Comparison of ENCODE assay signal across 32 cellular contexts in genomic region chr5:91495699-91496098, GRCh38.
"Had no signal": no experiment of that assay in that cellular context is flagged by ENCODE, and none has a peak within 500 bp of the region (broad histone marks: within the 10 kb centered on the region; RNA-seq: fewer than 3 reads in every experiment).

No MANE protein-coding gene starts in this region.

- H3K27me3 ChIP-seq: brain microvascular endothelial cell, Peyer's patch had no signal

- DNase-seq: activated CD4-positive, alpha-beta memory T cell treated with anti-CD3 and anti-CD28 coated beads for 36 hours; activated CD4-positive, alpha-beta T cell treated with anti-CD3 and anti-CD28 coated beads for 4 hours; activated CD4-positive, alpha-beta T cell treated with anti-CD3 and anti-CD28 coated beads, Interleukin-2, amount 50 U/mL, for 1 hour; activated CD8-positive, alpha-beta memory T cell treated with anti-CD3 and anti-CD28 coated beads, Interleukin-2, amount 50 U/mL, for 4 hours; activated effector memory CD4-positive, alpha-beta T cell treated with anti-CD3 and anti-CD28 coated beads, Interleukin-2, amount 50 U/mL, for 16 hours; activated naive CD4-positive, alpha-beta T cell; activated naive CD4-positive, alpha-beta T cell treated with anti-CD3 and anti-CD28 coated beads, Interleukin-2, amount 50 U/mL, for 16 hours; activated naive CD8-positive, alpha-beta T cell treated with anti-CD3 and anti-CD28 coated beads for 36 hours; activated T-cell treated with anti-CD3 and anti-CD28 coated beads, Interleukin-2, amount 50 U/mL, for 72 hours; amniotic stem cell; aorta; brain microvascular endothelial cell; central memory CD4-positive, alpha-beta T cell; NCI-H1048; NCI-H1105 treated with DMSO at 0.1 percent for 48 hours; NCI-H1436; NCI-H1694; NCI-H1930; NCI-H2081 treated with DMSO at 0.1 percent for 48 hours; NCI-H226; NCI-H446 treated with DMSO at 0.1 percent for 48 hours; NCI-H524; PC-3; Peyer's patch; RPMI8226; SHP77 treated with DMSO at 0.1 percent for 48 hours; SK-N-SH had no signal

- H3K9me3 Mint-ChIP-seq: activated CD4-positive, alpha-beta memory T cell treated with anti-CD3 and anti-CD28 coated beads for 36 hours; activated naive CD8-positive, alpha-beta T cell treated with anti-CD3 and anti-CD28 coated beads for 36 hours; activated T-cell treated with anti-CD3 and anti-CD28 coated beads, Interleukin-2, amount 50 U/mL, for 72 hours; activated T-helper 17 cell treated with anti-CD3 and anti-CD28 coated beads, Interleukin-2, amount 50 U/mL, for 72 hours; T-helper 1 cell treated with Interleukin-12 subunit alpha and Interleukin-12 subunit beta and Interleukin-4 antibody, amounts not matched to agents 30 μg/mL and 1 μg/mL, for 36 hours; T-helper 2 cell treated with Interferon-gamma antibody and Interleukin-4, amounts not matched to agents 5 μg/mL and 100 μg/mL, for 36 hours had no signal

- H3K4me3 Mint-ChIP-seq: activated CD4-positive, alpha-beta memory T cell treated with anti-CD3 and anti-CD28 coated beads for 36 hours; activated naive CD8-positive, alpha-beta T cell treated with anti-CD3 and anti-CD28 coated beads for 36 hours; activated T-cell treated with anti-CD3 and anti-CD28 coated beads, Interleukin-2, amount 50 U/mL, for 72 hours; activated T-helper 17 cell treated with anti-CD3 and anti-CD28 coated beads, Interleukin-2, amount 50 U/mL, for 72 hours; T-helper 1 cell treated with Interleukin-12 subunit alpha and Interleukin-12 subunit beta and Interleukin-4 antibody, amounts not matched to agents 30 μg/mL and 1 μg/mL, for 36 hours; T-helper 2 cell treated with Interferon-gamma antibody and Interleukin-4, amounts not matched to agents 5 μg/mL and 100 μg/mL, for 36 hours had no signal

- H3K27ac Mint-ChIP-seq: activated CD4-positive, alpha-beta memory T cell treated with anti-CD3 and anti-CD28 coated beads for 36 hours; activated naive CD8-positive, alpha-beta T cell treated with anti-CD3 and anti-CD28 coated beads for 36 hours; activated T-cell treated with anti-CD3 and anti-CD28 coated beads, Interleukin-2, amount 50 U/mL, for 72 hours; activated T-helper 17 cell treated with anti-CD3 and anti-CD28 coated beads, Interleukin-2, amount 50 U/mL, for 72 hours; T-helper 1 cell treated with Interleukin-12 subunit alpha and Interleukin-12 subunit beta and Interleukin-4 antibody, amounts not matched to agents 30 μg/mL and 1 μg/mL, for 36 hours; T-helper 2 cell treated with Interferon-gamma antibody and Interleukin-4, amounts not matched to agents 5 μg/mL and 100 μg/mL, for 36 hours had no signal

- H3K27ac ChIP-seq: brain microvascular endothelial cell, Peyer's patch, SJSA1 had no signal

- H3K4me2 ChIP-seq: SK-N-SH had no signal

- ATAC-seq: activated CD4-positive, CD25-positive, alpha-beta regulatory T cell treated with anti-CD3 and anti-CD28 coated beads, Interleukin-2, amount 50 U/mL, for 24 hours; activated T-cell treated with anti-CD3 and anti-CD28 coated beads, Interleukin-2, amount 50 U/mL, for 72 hours; activated T-helper 17 cell treated with anti-CD3 and anti-CD28 coated beads, Interleukin-2, amount 50 U/mL, for 72 hours; PC-3 had no signal

- H3K27me3 Mint-ChIP-seq: activated CD4-positive, alpha-beta memory T cell treated with anti-CD3 and anti-CD28 coated beads for 36 hours; activated naive CD8-positive, alpha-beta T cell treated with anti-CD3 and anti-CD28 coated beads for 36 hours; activated T-helper 17 cell treated with anti-CD3 and anti-CD28 coated beads, Interleukin-2, amount 50 U/mL, for 72 hours had no signal

- H3K4me3 ChIP-seq: Peyer's patch, SJSA1 had no signal

- H3K4me1 ChIP-seq: Peyer's patch, SJSA1 had no signal

- H3K36me3 ChIP-seq: brain microvascular endothelial cell, Peyer's patch, SJSA1 had no signal

- H3K9ac ChIP-seq: SK-N-SH had no signal

- H3K36me3 Mint-ChIP-seq: activated CD4-positive, alpha-beta memory T cell treated with anti-CD3 and anti-CD28 coated beads for 36 hours; activated naive CD8-positive, alpha-beta T cell treated with anti-CD3 and anti-CD28 coated beads for 36 hours had no signal

- H3K9me2 ChIP-seq: SK-N-SH had no signal

- H3K9me3 ChIP-seq: Peyer's patch, SJSA1, SK-N-SH had no signal
